Comparison of ENCODE assay signal across 1 cellular context in genomic region chr10:72334832-72335393, GRCh38.
TF ChIP-seq lines count a peak whose summit lies in the region.

No MANE protein-coding gene starts in this region.

TF ChIP-seq in SK-N-SH, 30 proteins besides CTCF, POLR2A, EP300 and RAD21 (continued from another document):
- TF ChIP-seq IRF3 (IDR thresholded peaks at IDR 0.05; ENCODE audit: low read depth, low read length) (no peak), ELF1 (IDR thresholded peaks at IDR 0.05) (no peak), SMC3 (IDR thresholded peaks at IDR 0.05; ENCODE audit: low read depth, low read length) (no peak), NFIC (IDR thresholded peaks at IDR 0.05; ENCODE audit: borderline replicate concordance) (peak; percentile 26; the same call in 1 of the 2 replicates), USF2 (IDR thresholded peaks at IDR 0.05; ENCODE audit: borderline replicate concordance, low read depth, low read length) (no peak), TCF12 (IDR thresholded peaks at IDR 0.05) (peak; percentile 50; the same call in 1 of the 2 replicates), GATA2 (CRISPR knock-in tag; IDR thresholded peaks at IDR 0.05) (no peak), JUND (IDR thresholded peaks at IDR 0.05) (no peak), CHD2 (IDR thresholded peaks at IDR 0.05; ENCODE audit: low read length, partially characterized antibody) (no peak), PBX3 (IDR thresholded peaks at IDR 0.05) (no peak), RXRA (IDR thresholded peaks at IDR 0.05; ENCODE audit: borderline replicate concordance, low read depth) (peak; percentile 69; the same call in 1 of the 2 replicates), REST (IDR thresholded peaks at IDR 0.05; ENCODE audit: low read depth, low read length) (no peak), RCOR1 (IDR thresholded peaks at IDR 0.05; ENCODE audit: low read length) (peak; percentile 60; the same call in 1 of the 2 replicates), SIN3A (IDR thresholded peaks at IDR 0.05; ENCODE audit: borderline replicate concordance, low read depth, low read length) (no peak), MAX (IDR thresholded peaks at IDR 0.05; ENCODE audit: low read depth) (no peak), FOSL2 (IDR thresholded peaks at IDR 0.05; ENCODE audit: borderline replicate concordance, low read depth) (no peak), USF1 (IDR thresholded peaks at IDR 0.05; ENCODE audit: borderline replicate concordance, low read depth) (no peak)
